ENCODE assay signal across 12 cellular contexts in genomic region chr15:39403674-39404117, GRCh38.
DNase-seq lines count a peak whose midpoint lies in the region; ATAC-seq, FAIRE-seq and TF ChIP-seq lines count a peak whose summit lies in the region.
"Had no signal": no experiment of that assay in that cellular context is flagged by ENCODE, and none has a peak within 500 bp of the region (broad histone marks: within the 10 kb centered on the region; RNA-seq: fewer than 3 reads in every experiment).

No MANE protein-coding gene starts in this region.

- ATAC-seq in A549 (peak in 1 of 2 experiments; percentile 64; a peak in 3 of 6 replicates), HG03135 (IDR thresholded peaks at IDR 0.05; ENCODE audit: unreplicated experiment) (no peak)

- no peaks in the 10 kb centered on the region for H3K9me2 ChIP-seq in PC-9 (ENCODE audit: insufficient read depth)

- TF ChIP-seq POLR2A in A549 (IDR thresholded peaks at IDR 0.05; ENCODE audit: low read length) = no peak

- H3K4me3 ChIP-seq in A549 (no peak overlapping the region), PC-9 (no peak overlapping the region)
- H3K4me3 ChIP-seq: Peyer's patch had no signal

- TF ChIP-seq EP300 in A549 (IDR thresholded peaks at IDR 0.05) = no peak

- POLR2A ChIA-PET in A549 (lab: Yijun Ruan, JAX) = interaction anchor here (1.3 kb wide), 1 partner anchor 176 kb away, joined by 6 read pairs; the partner anchor contains the start of gene THBS1
- POLR2A ChIA-PET in PC-9 (lab: Charles Lee; ENCODE audit: unreplicated experiment) = interaction anchor here (2.2 kb wide), 1 partner anchor 190 kb away, joined by 15 read pairs; no protein-coding TSS in a partner anchor

- H3K27me3 ChIP-seq in PC-9 (ENCODE audit: insufficient read depth, low read depth) = no peaks in the 10 kb centered on the region
- H3K27me3 ChIP-seq: Peyer's patch had no signal

- H3K9me3 ChIP-seq in A549 (no peaks in the 10 kb centered on the region), PC-9 (ENCODE audit: insufficient read depth, low read depth) (no peaks in the 10 kb centered on the region)
- H3K9me3 ChIP-seq: Peyer's patch had no signal

- DNase-seq in A549 (ENCODE audit: low read depth in 1 of 2, low spot score in 1 of 2) (peak in 1 of 2 experiments; percentile 22), HS-27A (ENCODE audit: low read depth) (peak; percentile 67), PC-9 (peak; percentile 41 to 87), fibroblast of peridontal ligament (ENCODE audit: extremely low read depth) (peak; percentile 81), NK-92 (lab: John Stamatoyannopoulos, UW; ENCODE audit: unreplicated experiment) (no peak), NCI-H82 (lab: John Stamatoyannopoulos, UW) (no peak)
- no peak for DNase-seq in activated CD4-positive, alpha-beta T cell treated with anti-CD3 and anti-CD28 coated beads for 4 hours
- DNase-seq: CD4-positive, alpha-beta T cell; H7; Peyer's patch; posterior cingulate gyrus had no signal

- intact Hi-C loops in PC-9 (cut with micrococcal nuclease; ENCODE audit: unreplicated experiment) = loop anchor here (1.0 to 2.0 kb wide), 4 partner anchors 177 to 276 kb away; no protein-coding TSS in a partner anchor

- BruUV-seq in PC-9 (replicated peaks; lab: Mats Ljungman, UMichigan) = no TSS peak

- H3F3A ChIP-seq in PC-9 (ENCODE audit: insufficient read depth, low read depth) = peaks cover 28% of the 10 kb centered on the region

- CTCF ChIA-PET in A549 (lab: Yijun Ruan, JAX) = interaction anchor here (0.8 kb wide), 1 partner anchor 9 kb away, joined by 3 read pairs; no protein-coding TSS in a partner anchor
- CTCF ChIA-PET in PC-9 (lab: Charles Lee) = no interaction called here

- TF ChIP-seq CTCF in A549 (IDR thresholded peaks at IDR 0.05) = no peak
- TF ChIP-seq CTCF in PC-9 (conservative IDR thresholded peaks at IDR 0.05) = no peak

- no peaks in the 10 kb centered on the region for H3K36me3 ChIP-seq in PC-9 (ENCODE audit: low read depth)
- H3K36me3 ChIP-seq: Peyer's patch had no signal

- H4K20me1 ChIP-seq in PC-9 (ENCODE audit: insufficient read depth) = no peaks in the 10 kb centered on the region

- H3K79me2 ChIP-seq in PC-9 (ENCODE audit: low read depth) = no peaks in the 10 kb centered on the region

- FAIRE-seq in A549 (lab: Jason Lieb, UNC) = no peak

- 8% methylated on average over 3 of the region's 3 CpGs for WGBS in A549 (ENCODE audit: missing lambda C conversion rate)

- H3K4me2 ChIP-seq in A549 (peak overlapping the region; percentile 55), PC-9 (peak overlapping the region; percentile 4; the same call in 1 of the 2 replicates)

- peaks cover 25% of the 10 kb centered on the region for H3K4me1 ChIP-seq in A549
- H3K4me1 ChIP-seq in PC-9 (replicated peaks; ENCODE audit: insufficient read depth) = peaks cover 32% of the 10 kb centered on the region
- H3K4me1 ChIP-seq: Peyer's patch had no signal

- H3K27ac ChIP-seq in A549 (peak overlapping the region; percentile 41 to 60; a peak in 3 of 6 replicates), PC-9 (no peak overlapping the region)
- H3K27ac ChIP-seq: Peyer's patch had no signal

- H2AFZ ChIP-seq in PC-9 = no peak overlapping the region

- TF ChIP-seq RAD21 in A549 (conservative IDR thresholded peaks at IDR 0.05 in 1 of 2, IDR thresholded peaks at IDR 0.05 in 1 of 2) = no peak

TF ChIP-seq in A549, 52 proteins besides CTCF, POLR2A, EP300 and RAD21:
- TF ChIP-seq ZSCAN20 (CRISPR knock-in tag; IDR thresholded peaks at IDR 0.05) = no peak
- no peak for TF ChIP-seq SREBF2 (IDR thresholded peaks at IDR 0.05)
- TF ChIP-seq REST (IDR thresholded peaks at IDR 0.05) = no peak
- no peak for TF ChIP-seq GATA3 (IDR thresholded peaks at IDR 0.05; ENCODE audit: borderline replicate concordance)
- no peak for TF ChIP-seq POLR2AphosphoS2 (conservative IDR thresholded peaks at IDR 0.05; ENCODE audit: low read length)
- TF ChIP-seq EHMT2 (IDR thresholded peaks at IDR 0.05; ENCODE audit: low read depth) = no peak
- no peak for TF ChIP-seq HOXA7 (CRISPR knock-in tag; IDR thresholded peaks at IDR 0.05)

Comparison
In these comparisons a context has a peak if more than half of its experiments do, and no peak if none do; other contexts are left out.
1. DNase-seq: peak in HS-27A (single experiment), PC-9 (2 of 2) and fibroblast of peridontal ligament (single experiment); none in activated CD4-positive, alpha-beta T cell treated with anti-CD3 and anti-CD28 coated beads for 4 hours (0 of 2), NK-92 (single experiment) and NCI-H82 (single experiment).